2 cellular contexts compared by ENCODE assay signal in the genomic region with DNA sequence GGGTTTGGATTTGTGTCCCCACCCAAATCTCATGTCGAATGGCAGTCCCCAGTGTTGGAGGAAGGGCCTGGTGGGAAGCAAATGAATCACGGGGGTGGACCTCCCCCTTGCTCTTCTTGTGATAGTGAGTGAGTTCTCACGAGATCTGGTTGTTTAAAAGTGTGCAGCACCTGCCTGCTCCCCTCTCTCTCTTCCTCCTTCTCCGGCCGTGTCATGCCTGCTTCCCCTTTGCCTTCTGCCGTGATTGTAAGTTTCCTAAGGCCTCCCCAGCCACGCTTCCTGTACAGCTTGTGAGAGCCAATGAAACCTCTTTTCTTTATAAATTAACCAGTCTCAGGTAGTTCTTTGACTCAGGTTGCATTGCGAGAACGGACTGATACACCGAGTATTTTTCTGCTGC.
TF ChIP-seq lines count a peak whose summit lies in the region.

No MANE protein-coding gene starts in this region.

TF ChIP-seq in GM23338, 12 proteins besides CTCF, POLR2A, EP300 and RAD21:
- no peak for TF ChIP-seq ZNF331 (CRISPR knock-in tag; IDR thresholded peaks at IDR 0.05; ENCODE audit: low read depth)
- no peak for TF ChIP-seq NANOG (IDR thresholded peaks at IDR 0.05; ENCODE audit: borderline replicate concordance)
- TF ChIP-seq EZH2phosphoT487 (IDR thresholded peaks at IDR 0.05; ENCODE audit: unreplicated experiment), result no peak
- no peak for TF ChIP-seq EZH2 (IDR thresholded peaks at IDR 0.05; ENCODE audit: low read depth, unreplicated experiment)
- TF ChIP-seq POLR2AphosphoS5 (IDR thresholded peaks at IDR 0.05; ENCODE audit: low read depth), result no peak

TF ChIP-seq in GM12878, 131 proteins besides CTCF, POLR2A, EP300 and RAD21:
- TF ChIP-seq PML (IDR thresholded peaks at IDR 0.05; ENCODE audit: low read length) (no peak), EED (IDR thresholded peaks at IDR 0.05; ENCODE audit: low read depth) (peak; percentile 19; the same call in 1 of the 2 replicates), NFYA (IDR thresholded peaks at IDR 0.05; ENCODE audit: borderline replicate concordance, low read depth, low read length) (no peak)
